9 cellular contexts compared by ENCODE assay signal in the genomic region with DNA sequence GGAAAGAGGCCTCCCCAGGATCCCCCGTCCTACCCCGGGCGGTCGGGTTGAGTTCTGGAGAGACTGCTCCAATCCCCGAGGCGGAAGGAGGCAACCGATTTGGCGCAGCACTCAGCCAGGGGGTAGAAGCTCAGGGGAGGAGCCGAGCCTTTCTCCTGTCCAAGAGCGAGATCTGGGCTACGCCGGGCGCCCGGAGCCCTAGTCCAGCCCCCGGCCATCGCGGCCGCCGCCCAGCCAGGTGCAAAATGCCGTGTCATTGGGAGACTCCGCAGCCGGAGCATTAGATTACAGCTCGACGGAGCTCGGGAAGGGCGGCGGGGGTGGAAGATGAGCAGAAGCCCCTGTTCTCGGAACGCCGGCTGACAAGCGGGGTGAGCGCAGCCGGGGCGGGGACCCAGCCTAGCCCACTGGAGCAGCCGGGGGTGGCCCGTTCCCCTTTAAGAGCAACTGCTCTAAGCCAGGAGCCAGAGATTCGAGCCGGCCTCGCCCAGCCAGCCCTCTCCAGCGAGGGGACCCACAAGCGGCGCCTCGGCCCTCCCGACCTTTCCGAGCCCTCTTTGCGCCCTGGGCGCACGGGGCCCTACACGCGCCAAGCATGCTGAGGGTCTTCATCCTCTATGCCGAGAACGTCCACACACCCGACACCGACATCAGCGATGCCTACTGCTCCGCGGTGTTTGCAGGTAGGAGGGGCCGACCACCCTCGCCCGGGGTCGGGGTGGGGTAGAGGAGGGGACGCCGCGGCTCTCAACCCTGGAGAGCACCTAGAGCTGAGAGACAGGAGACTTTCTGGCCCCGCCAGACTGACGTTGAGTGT. TPM values are rescaled to one million over a fixed set of nuclear protein-coding genes. Genes with fewer than 3 reads are reported as not detected.
DNase-seq lines count a peak whose midpoint lies in the region; ATAC-seq and TF ChIP-seq lines count a peak whose summit lies in the region.
"Had no signal": no experiment of that assay in that cellular context is flagged by ENCODE, and none has a peak within 500 bp of the region (broad histone marks: within the 10 kb centered on the region; RNA-seq: fewer than 3 reads in every experiment).

A gene (plus strand): TSS at position 158 of the 817 bp plus-strand sequence.

- peak within 1 kb of the TSS; percentile 5 for H3K4me3 ChIP-seq in lower leg skin (ENCODE audit: low read depth, poor library complexity, severe bottlenecking)
- H3K4me3 ChIP-seq in subcutaneous abdominal adipose tissue (ENCODE audit: low read depth in 1 of 5, low read length in 5 of 5): peak within 1 kb of the TSS; percentile 56 to 68 (median 60)

- H3K4me3 Mint-ChIP-seq in dendritic cell treated with granulocyte-macrophage colony-stimulating factor and Interleukin-4, amounts not matched to agents 40 ng/mL and 50 ng/mL, for 4 days: peak within 1 kb of the TSS; percentile 86

- intact Hi-C loops in dendritic cell treated with granulocyte-macrophage colony-stimulating factor and Interleukin-4, amounts not matched to agents 40 ng/mL and 50 ng/mL, for 4 days (cut with micrococcal nuclease): no loop called here
- intact Hi-C loops in lower leg skin (cut with DNase I; ENCODE audit: low total_unique reads): no loop called here

- H3K4me1 ChIP-seq in subcutaneous abdominal adipose tissue (ENCODE audit: control insufficient read depth in 5 of 5, insufficient read depth in 5 of 5, low read length in 5 of 5): peaks cover 1 to 45% (median 23%) of the 10 kb centered on the region in 5 donors

- peaks cover 4% of the 10 kb centered on the region for H3K27me3 Mint-ChIP-seq in dendritic cell treated with granulocyte-macrophage colony-stimulating factor and Interleukin-4, amounts not matched to agents 40 ng/mL and 50 ng/mL, for 4 days

- no peak for TF ChIP-seq POLR2A in lower leg skin (IDR thresholded peaks at IDR 0.05)

- H3K27ac ChIP-seq in subcutaneous abdominal adipose tissue (ENCODE audit: low read depth, low read length): no peak within 1 kb of the TSS
- H3K27ac ChIP-seq: KMS-11 had no signal

- WGBS in lower leg skin, 2 donors: 1% methylated on average over 54 to 63 of the region's 66 CpGs

- peak within 1 kb of the TSS; percentile 80 for H3K27ac Mint-ChIP-seq in dendritic cell treated with granulocyte-macrophage colony-stimulating factor and Interleukin-4, amounts not matched to agents 40 ng/mL and 50 ng/mL, for 4 days

- peak; percentile 80 for DNase-seq in DMS53 (lab: John Stamatoyannopoulos, UW)
- peak; percentile 52 for DNase-seq in NCI-H510A treated with DMSO at 0.1 percent for 48 hours (lab: John Stamatoyannopoulos, UW)
- DNase-seq in lower leg skin (ENCODE audit: low spot score in 2 of 2): no peak
- no peak for DNase-seq in stimulated activated CD4-positive, alpha-beta T cell treated with anti-CD3 and anti-CD28 coated beads, Interleukin-2, amount 100 ng/mL, for 48 hours
- DNase-seq in MV-4-11 (lab: John Stamatoyannopoulos, UW): no peak

- H3K9me3 Mint-ChIP-seq in dendritic cell treated with granulocyte-macrophage colony-stimulating factor and Interleukin-4, amounts not matched to agents 40 ng/mL and 50 ng/mL, for 4 days: no peaks in the 10 kb centered on the region

- no peak for TF ChIP-seq CTCF in lower leg skin (IDR thresholded peaks at IDR 0.05)

- no peaks in the 10 kb centered on the region for H3K9me3 ChIP-seq in subcutaneous abdominal adipose tissue (ENCODE audit: control insufficient read depth in 5 of 5, low read length in 5 of 5)

- H3K9ac ChIP-seq in subcutaneous abdominal adipose tissue (ENCODE audit: low read length in 5 of 5): peak within 1 kb of the TSS in 1 of 5 donors; percentile 31
- H3K9ac ChIP-seq: KMS-11 had no signal

- H3K36me3 ChIP-seq in subcutaneous abdominal adipose tissue (ENCODE audit: control insufficient read depth in 5 of 5, insufficient read depth in 5 of 5, low read length in 5 of 5): no peaks in the 10 kb centered on the region

- H3K4me1 Mint-ChIP-seq in dendritic cell treated with granulocyte-macrophage colony-stimulating factor and Interleukin-4, amounts not matched to agents 40 ng/mL and 50 ng/mL, for 4 days (ENCODE audit: low read depth): peaks cover 87% of the 10 kb centered on the region

- peaks cover 10 to 20% (median 15%) of the 10 kb centered on the region in 5 donors for H3K27me3 ChIP-seq in subcutaneous abdominal adipose tissue (ENCODE audit: control insufficient read depth in 5 of 5, insufficient read depth in 4 of 5, low read length in 5 of 5)

- H3K36me3 Mint-ChIP-seq in dendritic cell treated with granulocyte-macrophage colony-stimulating factor and Interleukin-4, amounts not matched to agents 40 ng/mL and 50 ng/mL, for 4 days (ENCODE audit: low read depth): peaks cover 51% of the 10 kb centered on the region

- ATAC-seq in GM18867 (IDR thresholded peaks at IDR 0.05; ENCODE audit: unreplicated experiment): no peak

RNA-seq across cellular contexts. Expression of the gene that starts here (rescaled TPM):
- total RNA-seq in lower leg skin: 1 to 10 TPM in 3 of 4 donors, under 1 TPM in 1; 0.93 to 3.2 (median 2.8) TPM

Comparison
In these comparisons a context has a peak if more than half of its experiments do, and no peak if none do; other contexts are left out.
1. DNase-seq: peak in DMS53 (single experiment) and NCI-H510A treated with DMSO at 0.1 percent for 48 hours (single experiment); none in lower leg skin (0 of 2), stimulated activated CD4-positive, alpha-beta T cell treated with anti-CD3 and anti-CD28 coated beads, Interleukin-2, amount 100 ng/mL, for 48 hours (0 of 2) and MV-4-11 (single experiment).